7 cellular contexts compared by ENCODE assay signal in the genomic region with DNA sequence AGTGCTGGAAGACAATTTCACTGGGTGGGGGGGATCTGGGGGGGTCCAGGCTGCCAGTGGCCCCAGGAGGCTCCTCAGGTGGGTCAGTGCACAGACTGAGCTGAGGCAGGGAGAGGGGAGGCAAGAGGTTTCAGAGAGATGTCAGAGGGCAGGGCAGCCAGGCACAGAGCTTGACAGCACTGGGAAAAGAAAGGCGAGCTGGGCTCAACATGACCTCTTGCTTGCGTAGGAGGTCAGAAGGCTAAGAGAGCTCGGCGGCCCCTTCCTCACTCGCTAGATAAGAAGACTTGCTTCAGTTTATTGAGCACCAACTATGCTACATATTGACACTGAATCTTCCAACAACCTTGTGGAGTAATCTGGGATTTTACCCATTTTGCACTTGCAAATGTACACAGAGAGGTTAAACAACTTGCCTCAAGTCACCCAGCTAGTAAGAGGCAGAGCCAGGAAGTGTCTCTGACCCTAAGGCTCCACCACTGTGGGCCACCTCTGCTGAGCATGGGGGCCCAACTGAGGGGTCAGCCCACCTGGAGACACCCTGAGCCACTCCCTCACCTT. TPM values are rescaled to one million over a fixed set of nuclear protein-coding genes. Genes with fewer than 3 reads are reported as not detected.
A peak's percentile ranks its signal among the peaks of the same experiment; 100 is the strongest.
DNase-seq lines count a peak whose midpoint lies in the region; ATAC-seq and TF ChIP-seq lines count a peak whose summit lies in the region.
"Had no signal": no experiment of that assay in that cellular context is flagged by ENCODE, and none has a peak within 500 bp of the region (broad histone marks: within the 10 kb centered on the region; RNA-seq: fewer than 3 reads in every experiment).

No MANE protein-coding gene starts in this region.

- H3K36me3 Mint-ChIP-seq in CD14-positive monocyte = peaks cover 34 to 47% of the 10 kb centered on the region in 2 donors
- peaks cover 9% of the 10 kb centered on the region for H3K36me3 Mint-ChIP-seq in activated CD4-positive, alpha-beta memory T cell treated with anti-CD3 and anti-CD28 coated beads for 36 hours
- peaks cover 15% of the 10 kb centered on the region for H3K36me3 Mint-ChIP-seq in mesothelial cell of epicardium

- CTCF ChIA-PET in activated CD4-positive, alpha-beta memory T cell treated with anti-CD3 and anti-CD28 coated beads for 36 hours (lab: Charles Lee) = interaction anchor here (0.6 to 3.8 kb wide), 7 partner anchors 23 to 184 kb away, joined by 3 to 26 read pairs (median 8); partner anchors contain the start of gene DDX41

- H3K4me1 Mint-ChIP-seq in CD14-positive monocyte (peaks cover 64% of the 10 kb centered on the region), mesothelial cell of epicardium (peaks cover 51% of the 10 kb centered on the region)
- H3K4me1 Mint-ChIP-seq in activated CD4-positive, alpha-beta memory T cell treated with anti-CD3 and anti-CD28 coated beads for 36 hours (ENCODE audit: low read depth) = peaks cover 24% of the 10 kb centered on the region

- H3K4me3 Mint-ChIP-seq in CD14-positive monocyte = peak overlapping the region; percentile 57 to 72
- H3K4me3 Mint-ChIP-seq in activated CD4-positive, alpha-beta memory T cell treated with anti-CD3 and anti-CD28 coated beads for 36 hours = no peak overlapping the region
- peak overlapping the region; percentile 39 for H3K4me3 Mint-ChIP-seq in mesothelial cell of epicardium

- ATAC-seq in HG03135 (IDR thresholded peaks at IDR 0.05; ENCODE audit: unreplicated experiment) = no peak
- ATAC-seq in HG03097 (IDR thresholded peaks at IDR 0.05; ENCODE audit: low FRiP score, unreplicated experiment) = no peak

- TF ChIP-seq CTCF in CD14-positive monocyte (IDR thresholded peaks at IDR 0.05) = no peak
- TF ChIP-seq CTCF in mesothelial cell of epicardium (IDR thresholded peaks at IDR 0.05; ENCODE audit: unreplicated experiment) = no peak

- H3K27ac Mint-ChIP-seq in CD14-positive monocyte = peak overlapping the region; percentile 97 to 99 (median 98)
- H3K27ac Mint-ChIP-seq in activated CD4-positive, alpha-beta memory T cell treated with anti-CD3 and anti-CD28 coated beads for 36 hours = peak overlapping the region; percentile 79
- peak overlapping the region; percentile 96 for H3K27ac Mint-ChIP-seq in mesothelial cell of epicardium

- POLR2A ChIA-PET in activated CD4-positive, alpha-beta memory T cell treated with anti-CD3 and anti-CD28 coated beads for 36 hours (lab: Charles Lee) = interaction anchor here (1.1 kb wide), 1 partner anchor 39 kb away, joined by 3 read pairs; no protein-coding TSS in a partner anchor

- DNase-seq in CD14-positive monocyte (ENCODE audit: low spot score) (no peak), mesothelial cell of epicardium (ENCODE audit: low spot score in 2 of 2, unreplicated experiment in 2 of 2) (no peak)
- no peak for DNase-seq in activated CD4-positive, alpha-beta memory T cell treated with anti-CD3 and anti-CD28 coated beads for 36 hours
- DNase-seq in activated CD4-positive, alpha-beta T cell treated with anti-CD3 and anti-CD28 coated beads for 1 hour = no peak
- DNase-seq: NCI-H1930 had no signal

- intact Hi-C loops in CD14-positive monocyte (cut with micrococcal nuclease) = loop anchor here in 1 of 2 donors (2.0 to 10.0 kb wide), 4 partner anchors 15 to 67 kb away; partner anchors contain the start of genes DOK3 and GRK6
- intact Hi-C loops in activated CD4-positive, alpha-beta memory T cell treated with anti-CD3 and anti-CD28 coated beads for 36 hours (cut with micrococcal nuclease) = no loop called here

- H3K9me3 Mint-ChIP-seq in CD14-positive monocyte = peaks cover 0 to 2% (median 0%) of the 10 kb centered on the region in 7 donors
- H3K9me3 Mint-ChIP-seq in activated CD4-positive, alpha-beta memory T cell treated with anti-CD3 and anti-CD28 coated beads for 36 hours = no peaks in the 10 kb centered on the region
- no peaks in the 10 kb centered on the region for H3K9me3 Mint-ChIP-seq in mesothelial cell of epicardium

- H3K27me3 Mint-ChIP-seq in CD14-positive monocyte (ENCODE audit: low read depth in 3 of 3) (peaks cover 6 to 16% (median 10%) of the 10 kb centered on the region in 3 donors), mesothelial cell of epicardium (ENCODE audit: low read depth) (no peaks in the 10 kb centered on the region)
- H3K27me3 Mint-ChIP-seq in activated CD4-positive, alpha-beta memory T cell treated with anti-CD3 and anti-CD28 coated beads for 36 hours = peaks cover 7% of the 10 kb centered on the region

RNA-seq across cellular contexts. Expression of gene PDLIM7, which starts 3.5 kb away (rescaled TPM):
- polyA plus RNA-seq in CD14-positive monocyte = 10 to 100 TPM; 21.6 to 27.2 TPM
- total RNA-seq in activated CD4-positive, alpha-beta memory T cell treated with anti-CD3 and anti-CD28 coated beads for 36 hours = 10 to 100 TPM; 50.2 to 56.6 TPM
- total RNA-seq in mesothelial cell of epicardium = 472 to 494 TPM (median 482 TPM) in 3 replicates

RNA-seq across cellular contexts. Expression of gene DOK3, which starts 15.8 kb away (rescaled TPM):
- 10 to 100 TPM; 62.8 to 98.3 TPM for polyA plus RNA-seq in CD14-positive monocyte
- total RNA-seq in activated CD4-positive, alpha-beta memory T cell treated with anti-CD3 and anti-CD28 coated beads for 36 hours = 1 to 10 TPM in 1 of 2 experiments, under 1 TPM in 1; 0.52 to 1.3 TPM
- total RNA-seq in mesothelial cell of epicardium = 4.7 to 7.8 TPM (median 5.8 TPM) in 3 replicates

RNA-seq across cellular contexts. Expression of gene DBN1, which starts 20.4 kb away (rescaled TPM):
- 1 to 10 TPM in 1 of 2 donors, under 1 TPM in 1; 0.71 to 1.6 TPM for polyA plus RNA-seq in CD14-positive monocyte
- total RNA-seq in activated CD4-positive, alpha-beta memory T cell treated with anti-CD3 and anti-CD28 coated beads for 36 hours = 10 to 100 TPM; 12.1 to 15.9 TPM
- total RNA-seq in mesothelial cell of epicardium = 365 to 369 TPM (median 367 TPM) in 3 replicates

RNA-seq across cellular contexts. Expression of gene DDX41, which starts 22.9 kb away (rescaled TPM):
- polyA plus RNA-seq in CD14-positive monocyte = 10 to 100 TPM; 44.9 to 70.3 TPM
- 100 to 1,000 TPM; 143 to 145 TPM for total RNA-seq in activated CD4-positive, alpha-beta memory T cell treated with anti-CD3 and anti-CD28 coated beads for 36 hours
- total RNA-seq in mesothelial cell of epicardium = 91.2 to 101 TPM (median 95.4 TPM) in 3 replicates

RNA-seq across cellular contexts. Expression of gene PRR7, which starts 47.3 kb away (rescaled TPM):
- polyA plus RNA-seq in CD14-positive monocyte = 1 to 10 TPM; 1.8 to 2.1 TPM
- 10 to 100 TPM; 13.3 to 13.6 TPM for total RNA-seq in activated CD4-positive, alpha-beta memory T cell treated with anti-CD3 and anti-CD28 coated beads for 36 hours
- total RNA-seq in mesothelial cell of epicardium = 5.3 to 5.9 TPM (median 5.7 TPM) in 3 replicates

Comparison
In these comparisons a context has a peak if more than half of its experiments do, and no peak if none do; other contexts are left out.
1. RNA of gene DBN1, which starts 20.4 kb away (total RNA-seq): 365 to 369 TPM in mesothelial cell of epicardium; 12.1 to 15.9 TPM in activated CD4-positive, alpha-beta memory T cell treated with anti-CD3 and anti-CD28 coated beads for 36 hours; every median in the first group is over 10 times any median in the second.
2. Peak in every context shown above with its lines, with median percentiles within 50 percentile points of each other: H3K27ac Mint-ChIP-seq.